7 cellular contexts compared by ENCODE assay signal in genomic region chr4:94557632-94558031, GRCh38.
A peak's percentile ranks its signal among the peaks of the same experiment; 100 is the strongest.
DNase-seq lines count a peak whose midpoint lies in the region; ATAC-seq and TF ChIP-seq lines count a peak whose summit lies in the region.
"Not testable (repeated sequence)": the region's sequence is repeated elsewhere in the genome, so short reads cannot be mapped to it uniquely, and the experiment has no call there.

No MANE protein-coding gene starts in this region.

- H3K27ac ChIP-seq in RWPE2 (ENCODE audit: poor library complexity, severe bottlenecking): peak overlapping the region; percentile 65
- H3K27ac ChIP-seq in endodermal cell (ENCODE audit: low read depth, low read length): not testable (repeated sequence)
- H3K27ac ChIP-seq in esophagus squamous epithelium: peak overlapping the region in 3 of 4 donors; percentile 7 to 76 (median 72)
- H3K27ac ChIP-seq in smooth muscle cell (ENCODE audit: low read depth): peak overlapping the region; percentile 52

- no CpG with 5 or more reads among the region's 1 CpG for WGBS in endodermal cell (ENCODE audit: insufficient coverage in 1 of 2, insufficient read length in 1 of 2), 2 experiments
- no CpG with 5 or more reads among the region's 1 CpG for WGBS in esophagus squamous epithelium, 2 donors
- WGBS in smooth muscle cell (ENCODE audit: low lambda C conversion rate): 20% methylated on average over 1 of the region's 1 CpG

- not testable (repeated sequence) for TF ChIP-seq CTCF in Caco-2 (IDR thresholded peaks at IDR 0.05; ENCODE audit: insufficient read depth in 1 of 2, low read depth in 1 of 2, low read length in 1 of 2, severe bottlenecking in 1 of 2, unreplicated experiment in 1 of 2); RWPE2 (IDR thresholded peaks at IDR 0.05; ENCODE audit: poor library complexity, severe bottlenecking); endodermal cell (conservative IDR thresholded peaks at IDR 0.05); esophagus squamous epithelium (IDR thresholded peaks at IDR 0.05); mesothelial cell of epicardium (IDR thresholded peaks at IDR 0.05; ENCODE audit: unreplicated experiment); progenitor cell of endocrine pancreas (IDR thresholded peaks at IDR 0.05; ENCODE audit: unreplicated experiment); smooth muscle cell (IDR thresholded peaks at IDR 0.05; ENCODE audit: borderline replicate concordance, insufficient read depth, poor library complexity, severe bottlenecking)

- H3K4me1 Mint-ChIP-seq in Caco-2 (ENCODE audit: low read depth, unreplicated experiment) (peaks cover 15% of the 10 kb centered on the region), endodermal cell (peaks cover 20% of the 10 kb centered on the region), mesothelial cell of epicardium (peaks cover 37% of the 10 kb centered on the region)
- H3K4me1 Mint-ChIP-seq in progenitor cell of endocrine pancreas (ENCODE audit: low read depth): not testable (repeated sequence)

- not testable (repeated sequence) for H3K27me3 ChIP-seq in Caco-2 (replicated peaks; ENCODE audit: control insufficient read depth, insufficient read depth, low read length); RWPE2 (ENCODE audit: insufficient read depth, poor library complexity, severe bottlenecking); endodermal cell (ENCODE audit: control insufficient read depth, insufficient read depth, low read length, poor library complexity, severe bottlenecking); esophagus squamous epithelium; smooth muscle cell (ENCODE audit: low read depth)

- not testable (repeated sequence) for H3K4me3 Mint-ChIP-seq in Caco-2 (ENCODE audit: unreplicated experiment); endodermal cell; mesothelial cell of epicardium; progenitor cell of endocrine pancreas (ENCODE audit: low read depth)

- peaks cover 68% of the 10 kb centered on the region for H3K79me2 ChIP-seq in smooth muscle cell (ENCODE audit: low read depth)

- CTCF ChIA-PET in Caco-2 (lab: Charles Lee): not testable (repeated sequence)

- peaks cover 22% of the 10 kb centered on the region for H3F3A ChIP-seq in smooth muscle cell (ENCODE audit: low read depth)

- H3K4me2 ChIP-seq in smooth muscle cell: peak overlapping the region; percentile 61

- not testable (repeated sequence) for BruUV-seq in Caco-2 (replicated peaks; lab: Mats Ljungman, UMichigan)

- not testable (repeated sequence) for ATAC-seq in RWPE2 (ENCODE audit: low read depth)

- not testable (repeated sequence) for DNase-seq in Caco-2; RWPE2 (ENCODE audit: low spot score); endodermal cell; esophagus squamous epithelium (lab: John Stamatoyannopoulos, UW); mesothelial cell of epicardium (ENCODE audit: low spot score in 2 of 2, unreplicated experiment in 2 of 2); progenitor cell of endocrine pancreas (ENCODE audit: low spot score, unreplicated experiment); smooth muscle cell (lab: John Stamatoyannopoulos, UW; ENCODE audit: unreplicated experiment)

- not testable (repeated sequence) for H3K9me3 Mint-ChIP-seq in Caco-2 (ENCODE audit: unreplicated experiment); endodermal cell; mesothelial cell of epicardium; progenitor cell of endocrine pancreas (ENCODE audit: low read depth)

- not testable (repeated sequence) for H4K20me1 ChIP-seq in smooth muscle cell (ENCODE audit: low read depth)

- intact Hi-C loops in Caco-2 (cut with micrococcal nuclease; ENCODE audit: unreplicated experiment); esophagus squamous epithelium (cut with DNase I): not testable (repeated sequence)

- H3K36me3 ChIP-seq in Caco-2 (ENCODE audit: control insufficient read depth, insufficient read depth, low read length); RWPE2 (ENCODE audit: low read depth); esophagus squamous epithelium; smooth muscle cell (ENCODE audit: low read depth): not testable (repeated sequence)
- H3K36me3 ChIP-seq in endodermal cell (ENCODE audit: control insufficient read depth, insufficient read depth, low read length): peaks cover 18% of the 10 kb centered on the region

- H3K4me3 ChIP-seq in Caco-2 (ENCODE audit: low read depth, low read length); RWPE2 (ENCODE audit: severe bottlenecking); endodermal cell (ENCODE audit: low read length); esophagus squamous epithelium; smooth muscle cell: not testable (repeated sequence)

- H2AFZ ChIP-seq in smooth muscle cell (ENCODE audit: low read depth): not testable (repeated sequence)

- POLR2A ChIA-PET in Caco-2 (lab: Charles Lee): not testable (repeated sequence)

- H3K4me1 ChIP-seq in Caco-2 (peaks cover 38% of the 10 kb centered on the region), RWPE2 (ENCODE audit: insufficient read depth, poor library complexity, severe bottlenecking) (peaks cover 46% of the 10 kb centered on the region), esophagus squamous epithelium (peaks cover 11 to 53% (median 24%) of the 10 kb centered on the region in 3 donors), smooth muscle cell (ENCODE audit: low read depth) (peaks cover 27% of the 10 kb centered on the region)
- H3K4me1 ChIP-seq in endodermal cell (ENCODE audit: control insufficient read depth, insufficient read depth, low read length): not testable (repeated sequence)

- TF ChIP-seq POLR2A in esophagus squamous epithelium (IDR thresholded peaks at IDR 0.05): not testable (repeated sequence)

- H3K36me3 Mint-ChIP-seq in Caco-2 (ENCODE audit: insufficient read depth, unreplicated experiment); mesothelial cell of epicardium; progenitor cell of endocrine pancreas (ENCODE audit: insufficient read depth): not testable (repeated sequence)
- H3K36me3 Mint-ChIP-seq in endodermal cell (ENCODE audit: low read depth): peaks cover 15% of the 10 kb centered on the region

- not testable (repeated sequence) for H3K9me3 ChIP-seq in Caco-2; RWPE2 (ENCODE audit: severe bottlenecking); endodermal cell (ENCODE audit: control insufficient read depth, low read length); esophagus squamous epithelium; smooth muscle cell (replicated peaks; ENCODE audit: low read depth)

- H3K27ac Mint-ChIP-seq in Caco-2 (ENCODE audit: unreplicated experiment) (peak overlapping the region; percentile 19), endodermal cell (peak overlapping the region; percentile 41), mesothelial cell of epicardium (peak overlapping the region; percentile 65), progenitor cell of endocrine pancreas (peak overlapping the region; percentile 26)

- not testable (repeated sequence) for H3K27me3 Mint-ChIP-seq in Caco-2 (ENCODE audit: insufficient read depth, unreplicated experiment); endodermal cell (ENCODE audit: insufficient read depth); mesothelial cell of epicardium (ENCODE audit: low read depth); progenitor cell of endocrine pancreas

- H3K9ac ChIP-seq in endodermal cell (ENCODE audit: extremely low read depth, low read length, poor library complexity, severe bottlenecking); smooth muscle cell (ENCODE audit: low read depth): not testable (repeated sequence)
